In genomic region chr2:95215018-95215612, GRCh38 we compare ENCODE assay signal across 19 cellular contexts. TPM values are rescaled to one million over a fixed set of nuclear protein-coding genes. Genes with fewer than 3 reads are reported as not detected.
DNase-seq lines count a peak whose midpoint lies in the region; ATAC-seq, FAIRE-seq and TF ChIP-seq lines count a peak whose summit lies in the region.
"Had no signal": no experiment of that assay in that cellular context is flagged by ENCODE, and none has a peak within 500 bp of the region (broad histone marks: within the 10 kb centered on the region; RNA-seq: fewer than 3 reads in every experiment).

No MANE protein-coding gene starts in this region.

- no peaks in the 10 kb centered on the region for H3K4me1 ChIP-seq in BLaER1 treated with 17β-estradiol and CSF1 and Interleukin-3, amounts not matched to agents 10 nM and 100 nM
- H3K4me1 ChIP-seq in HCT116 (ENCODE audit: control insufficient read depth in 1 of 2, insufficient read depth in 2 of 2, low read length in 2 of 2): no peaks in the 10 kb centered on the region
- no peaks in the 10 kb centered on the region for H3K4me1 ChIP-seq in muscle layer of colon (ENCODE audit: insufficient read depth, low read length)

- no peak overlapping the region for H3K27ac ChIP-seq in BLaER1 treated with 17β-estradiol and CSF1 and Interleukin-3, amounts not matched to agents 10 nM and 100 nM
- H3K27ac ChIP-seq in HCT116 (ENCODE audit: low read depth, low read length): no peak overlapping the region
- H3K27ac ChIP-seq in muscle layer of colon (ENCODE audit: low read depth, low read length): no peak overlapping the region
- H3K27ac ChIP-seq: PC-9 had no signal

- peak overlapping the region in 9 of 10 experiments; percentile 6 to 48 (median 34); a peak in 13 of 20 replicates for H3K4me3 ChIP-seq in BLaER1 treated with 17β-estradiol and CSF1 and Interleukin-3, amounts not matched to agents 10 nM and 100 nM
- H3K4me3 ChIP-seq in HCT116 (replicated peaks in 1 of 2; ENCODE audit: low read depth in 1 of 2, low read length in 2 of 2) (no peak overlapping the region), bronchial epithelial cell (ENCODE audit: low read depth, low read length) (no peak overlapping the region), muscle layer of colon (ENCODE audit: low read depth in 1 of 2, low read length in 2 of 2) (peak overlapping the region; percentile 20 to 47)
- H3K4me3 ChIP-seq: PC-9 had no signal

- no peak overlapping the region for H3K4me3 Mint-ChIP-seq in stimulated activated effector memory CD8-positive, alpha-beta T cell treated with anti-CD3 and anti-CD28 coated beads, Interleukin-12 subunit alpha, Interleukin-12 subunit beta, amount 100 ng/mL, for 72 hours
- H3K4me3 Mint-ChIP-seq: B cell; CD4-positive, alpha-beta memory T cell; H9 had no signal

- H3K27me3 ChIP-seq in BLaER1 treated with 17β-estradiol and CSF1 and Interleukin-3, amounts not matched to agents 10 nM and 100 nM: no peaks in the 10 kb centered on the region
- no peaks in the 10 kb centered on the region for H3K27me3 ChIP-seq in HCT116 (ENCODE audit: insufficient read depth, low read length)
- H3K27me3 ChIP-seq in bronchial epithelial cell (ENCODE audit: control insufficient read depth, insufficient read depth, low read length): no peaks in the 10 kb centered on the region
- H3K27me3 ChIP-seq in muscle layer of colon (ENCODE audit: control insufficient read depth in 1 of 2, insufficient read depth in 2 of 2, low read length in 2 of 2): no peaks in the 10 kb centered on the region

- FAIRE-seq in bronchial epithelial cell (lab: Jason Lieb, UNC): peak; percentile 40

- ATAC-seq in HCT116 (no peak), GM21717 (IDR thresholded peaks at IDR 0.05; ENCODE audit: unreplicated experiment) (no peak)
- ATAC-seq in stimulated activated effector memory CD8-positive, alpha-beta T cell treated with anti-CD3 and anti-CD28 coated beads, Interleukin-12 subunit alpha, Interleukin-12 subunit beta, amount 100 ng/mL, for 72 hours: no peak

- CTCF ChIA-PET in HCT116 (lab: Charles Lee): interaction anchor here (2.0 kb wide), 1 partner anchor 17 kb away, joined by 7 read pairs; no protein-coding TSS in a partner anchor

- no peak overlapping the region for H3K4me2 ChIP-seq in BLaER1 treated with 17β-estradiol and CSF1 and Interleukin-3, amounts not matched to agents 10 nM and 100 nM
- no peak overlapping the region for H3K4me2 ChIP-seq in HCT116 (ENCODE audit: low read length)
- H3K4me2 ChIP-seq: PC-9 had no signal

- peaks cover 66% of the 10 kb centered on the region for H3K9me3 Mint-ChIP-seq in stimulated activated effector memory CD8-positive, alpha-beta T cell treated with anti-CD3 and anti-CD28 coated beads, Interleukin-12 subunit alpha, Interleukin-12 subunit beta, amount 100 ng/mL, for 72 hours

- H2AFZ ChIP-seq in HCT116 (ENCODE audit: low read depth, low read length, poor library complexity, severe bottlenecking): no peak overlapping the region
- H2AFZ ChIP-seq: PC-9 had no signal

- no peak for TF ChIP-seq POLR2A in HCT116 (IDR thresholded peaks at IDR 0.05; ENCODE audit: borderline replicate concordance, extremely low read depth, insufficient read depth, insufficient read length)

- intact Hi-C loops in HCT116 (cut with micrococcal nuclease): no loop called here

- no peaks in the 10 kb centered on the region for H3K4me1 Mint-ChIP-seq in stimulated activated effector memory CD8-positive, alpha-beta T cell treated with anti-CD3 and anti-CD28 coated beads, Interleukin-12 subunit alpha, Interleukin-12 subunit beta, amount 100 ng/mL, for 72 hours
- H3K4me1 Mint-ChIP-seq: B cell; CD4-positive, alpha-beta memory T cell; H9 had no signal

- no peaks in the 10 kb centered on the region for H4K20me1 ChIP-seq in BLaER1 treated with 17β-estradiol and CSF1 and Interleukin-3, amounts not matched to agents 10 nM and 100 nM
- H4K20me1 ChIP-seq in HCT116 (ENCODE audit: insufficient read depth): no peaks in the 10 kb centered on the region

- no TSS peak for BruUV-seq in HCT116 (replicated peaks; lab: Mats Ljungman, UMichigan)

- H3K9me2 ChIP-seq in HCT116 (ENCODE audit: insufficient read depth): no peaks in the 10 kb centered on the region

- H3K79me2 ChIP-seq in HCT116 (ENCODE audit: insufficient read depth, low read length): no peaks in the 10 kb centered on the region

- no peak for TF ChIP-seq CTCF in HCT116 (IDR thresholded peaks at IDR 0.05 in 2 of 3, conservative IDR thresholded peaks at IDR 0.05 in 1 of 3; ENCODE audit: borderline replicate concordance in 1 of 3, insufficient read depth in 1 of 3, low read depth in 2 of 3, low read length in 2 of 3)
- no peak for TF ChIP-seq CTCF in bronchial epithelial cell (IDR thresholded peaks at IDR 0.05; ENCODE audit: insufficient read depth, low read length, severe bottlenecking)

- H3K27ac Mint-ChIP-seq in stimulated activated effector memory CD8-positive, alpha-beta T cell treated with anti-CD3 and anti-CD28 coated beads, Interleukin-12 subunit alpha, Interleukin-12 subunit beta, amount 100 ng/mL, for 72 hours: no peak overlapping the region
- H3K27ac Mint-ChIP-seq: B cell; CD4-positive, alpha-beta memory T cell; H9 had no signal

- H3K9ac ChIP-seq in BLaER1 treated with 17β-estradiol and CSF1 and Interleukin-3, amounts not matched to agents 10 nM and 100 nM: no peak overlapping the region
- H3K9ac ChIP-seq in HCT116 (ENCODE audit: low read length): no peak overlapping the region
- H3K9ac ChIP-seq in muscle layer of colon (ENCODE audit: low read length): no peak overlapping the region

- peaks cover 36% of the 10 kb centered on the region for H3K36me3 Mint-ChIP-seq in stimulated activated effector memory CD8-positive, alpha-beta T cell treated with anti-CD3 and anti-CD28 coated beads, Interleukin-12 subunit alpha, Interleukin-12 subunit beta, amount 100 ng/mL, for 72 hours

- H3K36me3 ChIP-seq in BLaER1 treated with 17β-estradiol and CSF1 and Interleukin-3, amounts not matched to agents 10 nM and 100 nM: peaks cover 100% of the 10 kb centered on the region in 11 experiments
- H3K36me3 ChIP-seq in HCT116 (ENCODE audit: control insufficient read depth in 1 of 2, insufficient read depth in 2 of 2, low read length in 2 of 2): no peaks in the 10 kb centered on the region; a peak in 1 of 4 replicates
- H3K36me3 ChIP-seq in bronchial epithelial cell (ENCODE audit: control insufficient read depth, insufficient read depth, low read length): peaks cover 10% of the 10 kb centered on the region
- H3K36me3 ChIP-seq in muscle layer of colon (ENCODE audit: insufficient read depth, low read length): peaks cover 69% of the 10 kb centered on the region

- RAD21 ChIA-PET in HCT116 (lab: Charles Lee; ENCODE audit: low non-redundant PET in 1 of 2, low total read pairs in 2 of 2, uncharacterized antibody in 2 of 2, unreplicated experiment in 2 of 2): no interaction called here

- DNase-seq in HCT116 (ENCODE audit: low read depth, low spot score) (no peak), bronchial epithelial cell (ENCODE audit: low read depth) (no peak)
- DNase-seq in stimulated activated effector memory CD8-positive, alpha-beta T cell treated with anti-CD3 and anti-CD28 coated beads, Interleukin-12 subunit alpha, Interleukin-12 subunit beta, amount 100 ng/mL, for 72 hours (ENCODE audit: low spot score in 2 of 2): no peak
- DNase-seq in activated CD8-positive, alpha-beta memory T cell treated with anti-CD3 and anti-CD28 coated beads, Interleukin-2, amount 50 U/mL, for 4 hours: no peak
- DNase-seq: CD4-positive, alpha-beta memory T cell; GDM1; H9; KBM-7; NCI-H1417 treated with DMSO at 0.1 percent for 48 hours; NCI-H2029 treated with DMSO at 0.1 percent for 48 hours; NCI-H510A; NCI-H774; PC-9 had no signal

- POLR2A ChIA-PET in HCT116 (lab: Charles Lee): no interaction called here

- peaks cover 100% of the 10 kb centered on the region in 11 experiments for H3K9me3 ChIP-seq in BLaER1 treated with 17β-estradiol and CSF1 and Interleukin-3, amounts not matched to agents 10 nM and 100 nM (replicated peaks in 1 of 11)
- peaks cover 46 to 48% of the 10 kb centered on the region in 2 experiments; a peak in 3 of 4 replicates for H3K9me3 ChIP-seq in HCT116 (ENCODE audit: control insufficient read depth in 1 of 2, insufficient read depth in 1 of 2, low read depth in 1 of 2, low read length in 2 of 2)
- peaks cover 84% of the 10 kb centered on the region for H3K9me3 ChIP-seq in muscle layer of colon (ENCODE audit: low read length)

- no peak for TF ChIP-seq RAD21 in HCT116 (IDR thresholded peaks at IDR 0.05; ENCODE audit: low read depth)

TF ChIP-seq in HCT116, 20 proteins besides CTCF, POLR2A, EP300 and RAD21:
- TF ChIP-seq ZNF274 (IDR thresholded peaks at IDR 0.05; ENCODE audit: low read depth, low read length): peak; percentile 97
- TF ChIP-seq TCF7L2 (IDR thresholded peaks at IDR 0.05; ENCODE audit: borderline replicate concordance, extremely low read depth, insufficient read depth, insufficient read length): no peak

RNA-seq across cellular contexts. Expression of gene ZNF892, which starts 7.8 kb away (rescaled TPM):
- total RNA-seq in HCT116 (2021; ENCODE audit: unreplicated experiment): 0.27 TPM
- polyA plus RNA-seq in HCT116 (2012): 0.05 and 0.07 TPM in 2 replicates
- total RNA-seq in bronchial epithelial cell: 5.8 and 5.9 TPM in 2 replicates

RNA-seq across cellular contexts. Expression of gene ZNF2, which starts 49.5 kb away (rescaled TPM):
- 3.4 TPM for total RNA-seq in HCT116 (2021; ENCODE audit: unreplicated experiment)
- 2.1 and 3.1 TPM in 2 replicates for polyA plus RNA-seq in HCT116 (2012)
- 7.4 and 8.8 TPM in 2 replicates for total RNA-seq in bronchial epithelial cell

RNA-seq across cellular contexts. Expression of gene ZNF514, which starts 55.5 kb away (rescaled TPM):
- total RNA-seq in HCT116 (2021; ENCODE audit: unreplicated experiment): 8.5 TPM
- polyA plus RNA-seq in HCT116 (2012): 4.3 and 5.0 TPM in 2 replicates
- 12.5 and 13.2 TPM in 2 replicates for total RNA-seq in bronchial epithelial cell

RNA-seq across cellular contexts. Expression of gene PROM2, which starts 59.1 kb away (rescaled TPM):
- total RNA-seq in HCT116 (2021; ENCODE audit: unreplicated experiment) (11.9 TPM), bronchial epithelial cell (10.8 and 41.6 TPM in 2 replicates)
- 10.3 and 12.2 TPM in 2 replicates for polyA plus RNA-seq in HCT116 (2012)
- total RNA-seq: HT1080, SK-MEL-5 had no signal
- polyA plus RNA-seq: CD4-positive, alpha-beta memory T cell had no signal

Comparison
In these comparisons a context has a peak if more than half of its experiments do, and no peak if none do; other contexts are left out.
1. H3K4me3 ChIP-seq: peak in BLaER1 treated with 17β-estradiol and CSF1 and Interleukin-3, amounts not matched to agents 10 nM and 100 nM (9 of 10) and muscle layer of colon (2 of 2); none in HCT116 (0 of 2) and bronchial epithelial cell (single experiment).